Comparison of ENCODE assay signal across 14 cellular contexts in the genomic region with DNA sequence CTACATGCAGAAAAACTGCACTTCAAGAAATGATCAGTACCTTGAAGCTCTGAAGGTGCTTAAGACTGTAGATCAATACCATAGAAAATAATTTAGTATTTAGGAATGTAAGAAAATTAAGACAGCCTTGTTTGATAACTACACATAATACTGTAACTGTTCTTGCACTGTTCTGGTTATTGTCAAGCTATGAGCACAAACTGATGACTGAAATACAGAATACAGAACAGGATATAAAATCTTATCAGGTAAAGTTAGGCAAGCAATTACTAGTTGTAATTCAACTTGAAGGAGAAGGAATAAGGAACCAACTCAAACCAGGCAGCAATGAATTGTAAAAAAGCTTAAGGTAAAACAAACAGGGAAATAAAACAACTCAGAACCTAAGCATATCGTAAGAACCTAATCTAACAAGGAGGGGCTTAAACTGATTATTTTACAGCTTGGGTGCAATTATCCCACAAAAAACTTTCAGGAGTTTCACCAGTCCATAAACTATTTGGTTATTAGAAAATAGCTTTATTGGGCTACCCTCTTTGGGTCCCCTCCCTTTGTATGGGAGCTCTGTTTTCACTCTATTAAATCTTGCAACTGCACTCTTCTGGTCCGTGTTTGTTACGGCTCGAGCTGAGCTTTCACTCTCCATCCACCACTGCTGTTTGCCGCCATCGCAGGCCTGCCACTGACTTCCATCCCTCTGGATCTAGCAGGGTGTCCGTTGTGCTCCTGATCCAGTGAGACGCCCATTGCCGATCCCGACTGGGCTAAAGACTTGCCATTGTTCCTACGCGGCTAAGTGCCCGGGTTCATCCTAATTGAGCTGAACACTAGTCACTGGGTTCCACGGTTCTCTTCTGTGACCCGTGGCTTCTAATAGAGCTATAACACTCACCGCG.
A peak's percentile ranks its signal among the peaks of the same experiment; 100 is the strongest.
DNase-seq lines count a peak whose midpoint lies in the region; ATAC-seq and TF ChIP-seq lines count a peak whose summit lies in the region.
"Had no signal": no experiment of that assay in that cellular context is flagged by ENCODE, and none has a peak within 500 bp of the region (broad histone marks: within the 10 kb centered on the region; RNA-seq: fewer than 3 reads in every experiment).

No MANE protein-coding gene starts in this region.

- no peaks in the 10 kb centered on the region for H3K27me3 Mint-ChIP-seq in activated CD4-positive, alpha-beta memory T cell treated with anti-CD3 and anti-CD28 coated beads for 36 hours
- H3K27me3 Mint-ChIP-seq in activated CD4-positive, alpha-beta memory T cell treated with anti-CD3 and anti-CD28 coated beads, Interleukin-2, amount 10 ng/mL, durations not matched to agents 7 days and 5 days: no peaks in the 10 kb centered on the region
- no peaks in the 10 kb centered on the region for H3K27me3 Mint-ChIP-seq in effector memory CD8-positive, alpha-beta T cell
- H3K27me3 Mint-ChIP-seq: IgD-negative memory B cell had no signal

- intact Hi-C loops in activated CD4-positive, alpha-beta memory T cell treated with anti-CD3 and anti-CD28 coated beads for 36 hours (cut with micrococcal nuclease): loop anchor here (5.0 kb wide), 1 partner anchor 44 kb away; no protein-coding TSS in a partner anchor

- peaks cover 3% of the 10 kb centered on the region for H3K36me3 Mint-ChIP-seq in activated CD4-positive, alpha-beta memory T cell treated with anti-CD3 and anti-CD28 coated beads for 36 hours
- H3K36me3 Mint-ChIP-seq in activated CD4-positive, alpha-beta memory T cell treated with anti-CD3 and anti-CD28 coated beads, Interleukin-2, amount 10 ng/mL, durations not matched to agents 7 days and 5 days (ENCODE audit: low read depth): peaks cover 28% of the 10 kb centered on the region
- peaks cover 4% of the 10 kb centered on the region for H3K36me3 Mint-ChIP-seq in effector memory CD8-positive, alpha-beta T cell (ENCODE audit: insufficient read depth)
- H3K36me3 Mint-ChIP-seq in stimulated activated effector memory CD8-positive, alpha-beta T cell treated with anti-CD3 and anti-CD28 coated beads, Interleukin-12 subunit alpha, Interleukin-12 subunit beta, amount 100 ng/mL, for 72 hours: peaks cover 5% of the 10 kb centered on the region

- POLR2A ChIA-PET in activated CD4-positive, alpha-beta memory T cell treated with anti-CD3 and anti-CD28 coated beads for 36 hours (lab: Charles Lee): no interaction called here
- POLR2A ChIA-PET in activated CD4-positive, alpha-beta memory T cell treated with anti-CD3 and anti-CD28 coated beads, Interleukin-2, amount 10 ng/mL, durations not matched to agents 7 days and 5 days (lab: Charles Lee): interaction anchor here (1.8 kb wide), 1 partner anchor 98 kb away, joined by 5 read pairs; a partner anchor contains a TSS

- CTCF ChIA-PET in activated CD4-positive, alpha-beta memory T cell treated with anti-CD3 and anti-CD28 coated beads for 36 hours (lab: Charles Lee): no interaction called here
- CTCF ChIA-PET in activated CD4-positive, alpha-beta memory T cell treated with anti-CD3 and anti-CD28 coated beads, Interleukin-2, amount 10 ng/mL, durations not matched to agents 7 days and 5 days (lab: Charles Lee): interaction anchor here (0.7 to 1.0 kb wide), 4 partner anchors 107 to 796 kb away, joined by 3 read pairs; no protein-coding TSS in a partner anchor

- no peak for ATAC-seq in effector memory CD8-positive, alpha-beta T cell (replicated peaks)
- ATAC-seq in stimulated activated effector memory CD8-positive, alpha-beta T cell treated with anti-CD3 and anti-CD28 coated beads, Interleukin-12 subunit alpha, Interleukin-12 subunit beta, amount 100 ng/mL, for 72 hours: peak; percentile 51
- no peak for ATAC-seq in HG03159 (IDR thresholded peaks at IDR 0.05; ENCODE audit: unreplicated experiment)
- ATAC-seq in GM19035 (IDR thresholded peaks at IDR 0.05; ENCODE audit: unreplicated experiment): no peak

- no peaks in the 10 kb centered on the region for H3K9me3 Mint-ChIP-seq in activated CD4-positive, alpha-beta memory T cell treated with anti-CD3 and anti-CD28 coated beads for 36 hours
- no peaks in the 10 kb centered on the region for H3K9me3 Mint-ChIP-seq in activated CD4-positive, alpha-beta memory T cell treated with anti-CD3 and anti-CD28 coated beads, Interleukin-2, amount 10 ng/mL, durations not matched to agents 7 days and 5 days
- no peaks in the 10 kb centered on the region for H3K9me3 Mint-ChIP-seq in effector memory CD8-positive, alpha-beta T cell
- no peaks in the 10 kb centered on the region for H3K9me3 Mint-ChIP-seq in stimulated activated effector memory CD8-positive, alpha-beta T cell treated with anti-CD3 and anti-CD28 coated beads, Interleukin-12 subunit alpha, Interleukin-12 subunit beta, amount 100 ng/mL, for 72 hours
- H3K9me3 Mint-ChIP-seq: IgD-negative memory B cell had no signal

- H3K27ac Mint-ChIP-seq in activated CD4-positive, alpha-beta memory T cell treated with anti-CD3 and anti-CD28 coated beads for 36 hours: peak overlapping the region; percentile 33
- no peak overlapping the region for H3K27ac Mint-ChIP-seq in activated CD4-positive, alpha-beta memory T cell treated with anti-CD3 and anti-CD28 coated beads, Interleukin-2, amount 10 ng/mL, durations not matched to agents 7 days and 5 days
- H3K27ac Mint-ChIP-seq in effector memory CD8-positive, alpha-beta T cell: peak overlapping the region; percentile 21 to 53
- peak overlapping the region; percentile 46 for H3K27ac Mint-ChIP-seq in stimulated activated effector memory CD8-positive, alpha-beta T cell treated with anti-CD3 and anti-CD28 coated beads, Interleukin-12 subunit alpha, Interleukin-12 subunit beta, amount 100 ng/mL, for 72 hours

- TF ChIP-seq CTCF in GM20000 (IDR thresholded peaks at IDR 0.05; ENCODE audit: extremely low read depth, missing control alignments): no peak

- peaks cover 25% of the 10 kb centered on the region for H3K4me1 Mint-ChIP-seq in activated CD4-positive, alpha-beta memory T cell treated with anti-CD3 and anti-CD28 coated beads for 36 hours (ENCODE audit: low read depth)
- H3K4me1 Mint-ChIP-seq in activated CD4-positive, alpha-beta memory T cell treated with anti-CD3 and anti-CD28 coated beads, Interleukin-2, amount 10 ng/mL, durations not matched to agents 7 days and 5 days: peaks cover 32% of the 10 kb centered on the region
- H3K4me1 Mint-ChIP-seq in effector memory CD8-positive, alpha-beta T cell (ENCODE audit: low read depth in 2 of 2): peaks cover 12 to 20% of the 10 kb centered on the region in 2 donors
- H3K4me1 Mint-ChIP-seq in stimulated activated effector memory CD8-positive, alpha-beta T cell treated with anti-CD3 and anti-CD28 coated beads, Interleukin-12 subunit alpha, Interleukin-12 subunit beta, amount 100 ng/mL, for 72 hours: peaks cover 34% of the 10 kb centered on the region

- DNase-seq in activated CD4-positive, alpha-beta memory T cell treated with anti-CD3 and anti-CD28 coated beads for 36 hours: no peak
- DNase-seq in activated CD4-positive, alpha-beta memory T cell treated with anti-CD3 and anti-CD28 coated beads, Interleukin-2, amount 10 ng/mL, durations not matched to agents 7 days and 5 days: no peak
- DNase-seq in OCI-M1 (lab: John Stamatoyannopoulos, UW): peak; percentile 9
- DNase-seq in effector memory CD8-positive, alpha-beta T cell: no peak
- no peak for DNase-seq in stimulated activated effector memory CD8-positive, alpha-beta T cell treated with anti-CD3 and anti-CD28 coated beads, Interleukin-12 subunit alpha, Interleukin-12 subunit beta, amount 100 ng/mL, for 72 hours (ENCODE audit: low spot score in 2 of 2)
- DNase-seq in GM20000 (ENCODE audit: low spot score): no peak
- DNase-seq: DMS79, GM23248, NCI-H1417 treated with DMSO at 0.1 percent for 48 hours, NCI-H2029 treated with DMSO at 0.1 percent for 48 hours, NCI-H524 had no signal

- no peak overlapping the region for H3K4me3 Mint-ChIP-seq in activated CD4-positive, alpha-beta memory T cell treated with anti-CD3 and anti-CD28 coated beads for 36 hours
- no peak overlapping the region for H3K4me3 Mint-ChIP-seq in activated CD4-positive, alpha-beta memory T cell treated with anti-CD3 and anti-CD28 coated beads, Interleukin-2, amount 10 ng/mL, durations not matched to agents 7 days and 5 days
- no peak overlapping the region for H3K4me3 Mint-ChIP-seq in effector memory CD8-positive, alpha-beta T cell
- H3K4me3 Mint-ChIP-seq in stimulated activated effector memory CD8-positive, alpha-beta T cell treated with anti-CD3 and anti-CD28 coated beads, Interleukin-12 subunit alpha, Interleukin-12 subunit beta, amount 100 ng/mL, for 72 hours: no peak overlapping the region
- H3K4me3 Mint-ChIP-seq: IgD-negative memory B cell had no signal
